17 cellular contexts compared by ENCODE assay signal in the genomic region with DNA sequence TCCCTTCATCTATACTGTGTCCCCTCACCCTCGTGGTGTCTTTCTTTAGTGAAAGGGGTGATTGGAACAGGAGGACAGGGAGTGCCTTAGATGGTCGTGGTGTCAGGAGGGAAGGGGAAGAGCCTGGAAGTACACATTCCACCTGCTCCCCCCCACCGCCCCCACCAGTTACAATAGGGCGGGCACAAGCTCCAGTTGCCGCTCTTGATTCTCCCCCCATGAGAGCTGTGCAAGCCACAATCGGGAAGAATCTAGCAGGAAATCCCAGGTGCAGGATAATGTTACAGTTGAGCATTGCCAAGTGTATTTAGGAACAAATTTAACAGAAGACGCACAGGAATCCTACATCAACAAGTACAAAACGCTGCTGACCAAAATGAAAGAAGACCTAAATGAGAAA.
"Had no signal": no experiment of that assay in that cellular context is flagged by ENCODE, and none has a peak within 500 bp of the region (broad histone marks: within the 10 kb centered on the region; RNA-seq: fewer than 3 reads in every experiment).

No MANE protein-coding gene starts in this region.

- H3K27me3 ChIP-seq: esophagus squamous epithelium, left lung, suprapubic skin had no signal

- H3K4me1 Mint-ChIP-seq: natural killer cell had no signal

- DNase-seq: activated CD4-positive, CD25-positive, alpha-beta regulatory T cell treated with anti-CD3 and anti-CD28 coated beads, Interleukin-2, amount 50 U/mL, for 72 hours; activated naive CD4-positive, alpha-beta T cell; activated T-cell treated with anti-CD3 and anti-CD28 coated beads for 4 hours; anterior cingulate cortex; effector CD8-positive, alpha-beta T cell; esophagus squamous epithelium; glutamatergic neuron; hypothalamus; kidney; left lung; mammary epithelial cell; natural killer cell; nucleus accumbens; small intestine; stimulated activated naive CD8-positive, alpha-beta T cell treated with anti-CD3 and anti-CD28 coated beads, Interleukin-15, Interleukin-2, amounts not matched to agents 100 U/mL and 50 U/mL, for 24 hours; trophoblast cell had no signal

- H3K27ac Mint-ChIP-seq: natural killer cell had no signal

- H3K9me3 Mint-ChIP-seq: natural killer cell had no signal

- H3K27ac ChIP-seq: esophagus squamous epithelium, left lung, suprapubic skin had no signal

- H3K4me3 Mint-ChIP-seq: natural killer cell had no signal

- ATAC-seq: left lung; natural killer cell; stimulated activated naive CD8-positive, alpha-beta T cell treated with anti-CD3 and anti-CD28 coated beads, Interleukin-15, Interleukin-2, amounts not matched to agents 100 U/mL and 50 U/mL, for 24 hours had no signal

- H3K36me3 Mint-ChIP-seq: natural killer cell had no signal

- H3K36me3 ChIP-seq: left lung, suprapubic skin had no signal

- H3K4me3 ChIP-seq: esophagus squamous epithelium, left lung, suprapubic skin had no signal
